In genomic region chr6:124234806-124235205, GRCh38 we compare ENCODE assay signal across 18 cellular contexts.
"Had no signal": no experiment of that assay in that cellular context is flagged by ENCODE, and none has a peak within 500 bp of the region (broad histone marks: within the 10 kb centered on the region; RNA-seq: fewer than 3 reads in every experiment).

No MANE protein-coding gene starts in this region.

- H3K4me3 ChIP-seq: ascending aorta, body of pancreas, colonic mucosa, PC-9 had no signal

- H3K27me3 ChIP-seq: ascending aorta, body of pancreas, colonic mucosa had no signal

- DNase-seq: activated CD4-positive, alpha-beta T cell treated with anti-CD3 and anti-CD28 coated beads for 4 hours; activated CD8-positive, alpha-beta T cell treated with anti-CD3 and anti-CD28 coated beads, Interleukin-2, amount 10 ng/mL, durations not matched to agents 7 days and 5 days; activated effector memory CD4-positive, alpha-beta T cell treated with Interleukin-2 at 50 U/mL for 16 hours; activated naive CD4-positive, alpha-beta T cell; activated naive CD8-positive, alpha-beta T cell treated with anti-CD3 and anti-CD28 coated beads, Interleukin-2, amount 50 U/mL, for 24 hours; activated T-cell treated with anti-CD3 and anti-CD28 coated beads, Interleukin-2, amount 50 U/mL, for 24 hours; amniotic stem cell; body of pancreas; colonic mucosa; KBM-7; NCI-H1417; NCI-H2029 treated with DMSO at 0.1 percent for 48 hours; NCI-H2227 treated with DMSO at 0.1 percent for 48 hours; NCI-H510A; NCI-H774; PC-9; SHP77 treated with DMSO at 0.1 percent for 48 hours had no signal

- H3K4me2 ChIP-seq: PC-9 had no signal

- H2AFZ ChIP-seq: PC-9 had no signal

- H3K4me1 ChIP-seq: ascending aorta, body of pancreas, colonic mucosa had no signal

- H3K36me3 ChIP-seq: ascending aorta, colonic mucosa had no signal

- H3K9me3 ChIP-seq: ascending aorta, body of pancreas, colonic mucosa had no signal

- H3K27ac ChIP-seq: ascending aorta, body of pancreas, colonic mucosa, PC-9 had no signal
